In genomic region chr10:120131183-120131582, GRCh38 we compare ENCODE assay signal across 10 cellular contexts.
DNase-seq lines count a peak whose midpoint lies in the region; ATAC-seq, FAIRE-seq and TF ChIP-seq lines count a peak whose summit lies in the region.
"Had no signal": no experiment of that assay in that cellular context is flagged by ENCODE, and none has a peak within 500 bp of the region (broad histone marks: within the 10 kb centered on the region; RNA-seq: fewer than 3 reads in every experiment).

No MANE protein-coding gene starts in this region.

- H3K4me1 ChIP-seq in HEK293 (ENCODE audit: control insufficient read depth, insufficient read depth, low read length) = no peaks in the 10 kb centered on the region

- no peaks in the 10 kb centered on the region for H3K9me3 ChIP-seq in HEK293 (ENCODE audit: control insufficient read depth, insufficient read depth, low read depth, low read length)

- FAIRE-seq in bronchial epithelial cell (lab: Jason Lieb, UNC) = no peak

- TF ChIP-seq POLR2A in GM18505 (IDR thresholded peaks at IDR 0.05; ENCODE audit: borderline replicate concordance, extremely low read depth, insufficient read depth, insufficient read length) = no peak

- no peak overlapping the region for H3K27ac ChIP-seq in HEK293 (ENCODE audit: extremely low read depth, low read depth, low read length)
- H3K27ac ChIP-seq: KMS-11 had no signal

- H3K36me3 ChIP-seq in HEK293 (ENCODE audit: control insufficient read depth in 2 of 2, insufficient read depth in 1 of 2, low read length in 2 of 2) (no peaks in the 10 kb centered on the region), bronchial epithelial cell (ENCODE audit: control insufficient read depth, insufficient read depth, low read length) (no peaks in the 10 kb centered on the region)

- CTCF ChIA-PET in HEK293 (lab: Yijun Ruan, JAX) = interaction anchor here (0.9 kb wide), 1 partner anchor 504 kb away, joined by 3 read pairs; no protein-coding TSS in a partner anchor

- TF ChIP-seq CTCF in HEK293 (tag by site-specific recombination; IDR thresholded peaks at IDR 0.05) (no peak), bronchial epithelial cell (IDR thresholded peaks at IDR 0.05; ENCODE audit: insufficient read depth, low read length, severe bottlenecking) (no peak)

- POLR2A ChIA-PET in HEK293 (lab: Yijun Ruan, JAX) = interaction anchor here (0.6 kb wide), 1 partner anchor 979 kb away, joined by 5 read pairs; no protein-coding TSS in a partner anchor

- no peaks in the 10 kb centered on the region for H3K27me3 ChIP-seq in bronchial epithelial cell (ENCODE audit: control insufficient read depth, insufficient read depth, low read length)

- DNase-seq in NCI-H1048 (lab: John Stamatoyannopoulos, UW) (peak; percentile 4), bronchial epithelial cell (ENCODE audit: low read depth) (peak; percentile 15), midbrain (lab: John Stamatoyannopoulos, UW) (peak; percentile 27), SK-N-DZ (ENCODE audit: low spot score) (no peak), 8988T (no peak), NCI-H526 (lab: John Stamatoyannopoulos, UW) (no peak)

- no peak overlapping the region for H3K4me3 ChIP-seq in HEK293 (ENCODE audit: low read depth, low read length)
- no peak overlapping the region for H3K4me3 ChIP-seq in bronchial epithelial cell (ENCODE audit: low read depth, low read length)

- no peak for ATAC-seq in GM18505 (IDR thresholded peaks at IDR 0.05; ENCODE audit: unreplicated experiment)
- ATAC-seq: Right ventricle myocardium inferior had no signal

TF ChIP-seq in HEK293, 187 proteins besides CTCF, POLR2A, EP300 and RAD21:
- TF ChIP-seq ZBTB44 (tag by site-specific recombination; IDR thresholded peaks at IDR 0.05) = no peak
- TF ChIP-seq GLIS1 (tag by site-specific recombination; IDR thresholded peaks at IDR 0.05) = peak; percentile 18; the same call in 1 of the 2 replicates
- TF ChIP-seq SCRT1 (tag by site-specific recombination; IDR thresholded peaks at IDR 0.05; ENCODE audit: borderline replicate concordance) = no peak
- no peak for TF ChIP-seq ZNF521 (tag by site-specific recombination; IDR thresholded peaks at IDR 0.05)
- TF ChIP-seq ZNF501 (tag by site-specific recombination; IDR thresholded peaks at IDR 0.05) = no peak
- TF ChIP-seq REST (tag by site-specific recombination; IDR thresholded peaks at IDR 0.05) = peak; percentile 96
- TF ChIP-seq ZNF155 (tag by site-specific recombination; IDR thresholded peaks at IDR 0.05) = no peak
- TF ChIP-seq ZSCAN18 (tag by site-specific recombination; IDR thresholded peaks at IDR 0.05) = no peak
- no peak for TF ChIP-seq ZNF701 (tag by site-specific recombination; IDR thresholded peaks at IDR 0.05)
- no peak for TF ChIP-seq ZNF266 (tag by site-specific recombination; IDR thresholded peaks at IDR 0.05; ENCODE audit: low read depth)
- no peak for TF ChIP-seq ZSCAN16 (tag by site-specific recombination; IDR thresholded peaks at IDR 0.05)
- TF ChIP-seq ZNF596 (tag by site-specific recombination; IDR thresholded peaks at IDR 0.05) = no peak
- no peak for TF ChIP-seq ZNF449 (tag by site-specific recombination; IDR thresholded peaks at IDR 0.05)
- no peak for TF ChIP-seq ZNF792 (tag by site-specific recombination; IDR thresholded peaks at IDR 0.05)
- TF ChIP-seq OSR2 (tag by site-specific recombination; IDR thresholded peaks at IDR 0.05) = no peak
- no peak for TF ChIP-seq ZNF24 (tag by site-specific recombination; IDR thresholded peaks at IDR 0.05)

Comparison
In these comparisons a context has a peak if more than half of its experiments do, and no peak if none do; other contexts are left out.
1. DNase-seq: peak in NCI-H1048 (single experiment), bronchial epithelial cell (single experiment) and midbrain (single experiment); none in SK-N-DZ (single experiment), 8988T (single experiment) and NCI-H526 (0 of 2).